Comparison of ENCODE assay signal across 1 cellular context in genomic region chr7:27102578-27103442, GRCh38.
A peak's percentile ranks its signal among the peaks of the same experiment; 100 is the strongest.
TF ChIP-seq lines count a peak whose summit lies in the region.

HOXA2 (minus strand) TSS chr7:27102683; CDS start chr7:27102500, 183 bp downstream.

TF ChIP-seq in IMR-90, 13 proteins besides CTCF, POLR2A, EP300 and RAD21:
- no peak for TF ChIP-seq FOS (IDR thresholded peaks at IDR 0.05; ENCODE audit: low read depth, low read length)
- TF ChIP-seq RFX5 (IDR thresholded peaks at IDR 0.05; ENCODE audit: low read depth, low read length), result no peak
- no peak for TF ChIP-seq MXI1 (IDR thresholded peaks at IDR 0.05; ENCODE audit: borderline replicate concordance, low read depth, low read length)
- TF ChIP-seq MAZ (IDR thresholded peaks at IDR 0.05; ENCODE audit: borderline replicate concordance, low read depth, low read length), result no peak
- no peak for TF ChIP-seq CEBPB (IDR thresholded peaks at IDR 0.05; ENCODE audit: low read depth, low read length)
- no peak for TF ChIP-seq NFE2L2 (IDR thresholded peaks at IDR 0.05; ENCODE audit: low read depth, low read length)
- no peak for TF ChIP-seq CHD1 (IDR thresholded peaks at IDR 0.05; ENCODE audit: low read depth, low read length)
- TF ChIP-seq USF2 (IDR thresholded peaks at IDR 0.05; ENCODE audit: low read depth, low read length), result peak; percentile 77
- no peak for TF ChIP-seq ELK1 (IDR thresholded peaks at IDR 0.05; ENCODE audit: borderline replicate concordance, low read depth, low read length)
- no peak for TF ChIP-seq MAFK (IDR thresholded peaks at IDR 0.05; ENCODE audit: low read depth, low read length)
- no peak for TF ChIP-seq RCOR1 (IDR thresholded peaks at IDR 0.05; ENCODE audit: insufficient replicate concordance, low read length)
- TF ChIP-seq BHLHE40 (IDR thresholded peaks at IDR 0.05; ENCODE audit: low read depth, low read length), result peak; percentile 46; the same call in 1 of the 2 replicates
TF ChIP-seq in IMR-90: peak in this region for 2.
